Comparison of ENCODE assay signal across 14 cellular contexts in the genomic region with DNA sequence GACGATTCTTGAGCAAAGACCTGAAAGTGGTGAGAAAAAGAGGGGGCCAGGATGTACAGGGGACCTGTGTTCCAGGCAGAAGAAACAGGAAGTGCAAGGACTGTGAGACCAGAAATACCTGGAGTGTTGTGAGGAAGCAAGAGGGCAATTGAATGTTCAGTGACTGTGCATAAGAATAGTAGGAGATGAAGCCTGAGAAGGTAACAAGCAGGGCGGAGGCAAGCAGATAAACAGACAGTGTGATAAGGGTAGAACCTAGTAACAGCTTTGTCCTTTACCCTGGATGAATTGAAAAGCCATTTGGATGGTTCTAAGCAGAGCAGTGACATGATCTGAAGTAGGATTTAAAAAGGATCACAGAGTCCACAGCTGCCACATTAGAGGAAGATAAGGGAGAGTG. TPM values are rescaled to one million over a fixed set of nuclear protein-coding genes. Genes with fewer than 3 reads are reported as not detected.
DNase-seq lines count a peak whose midpoint lies in the region; ATAC-seq and TF ChIP-seq lines count a peak whose summit lies in the region.
"Had no signal": no experiment of that assay in that cellular context is flagged by ENCODE, and none has a peak within 500 bp of the region (broad histone marks: within the 10 kb centered on the region; RNA-seq: fewer than 3 reads in every experiment).

No MANE protein-coding gene starts in this region.

- peaks cover 16% of the 10 kb centered on the region for H3K4me1 ChIP-seq in endocrine pancreas (ENCODE audit: control insufficient read depth, insufficient read depth, low read length)

- TF ChIP-seq CTCF in Calu3 (IDR thresholded peaks at IDR 0.05; ENCODE audit: unreplicated experiment): no peak
- TF ChIP-seq CTCF in nephron (IDR thresholded peaks at IDR 0.05; ENCODE audit: unreplicated experiment in 3 of 3): no peak
- TF ChIP-seq CTCF in GM20000 (IDR thresholded peaks at IDR 0.05; ENCODE audit: extremely low read depth, missing control alignments): no peak

- no peaks in the 10 kb centered on the region for H3K9me3 ChIP-seq in endocrine pancreas (ENCODE audit: control insufficient read depth, low read length)

- no peaks in the 10 kb centered on the region for H3K27me3 Mint-ChIP-seq in Calu3 (ENCODE audit: unreplicated experiment)
- H3K27me3 Mint-ChIP-seq in nephron (ENCODE audit: low read depth): no peaks in the 10 kb centered on the region

- H3K9ac ChIP-seq in endocrine pancreas (ENCODE audit: control insufficient read depth, insufficient read depth, low read length): peak overlapping the region; percentile 11

- peaks cover 34% of the 10 kb centered on the region for H3K4me1 Mint-ChIP-seq in Calu3 (ENCODE audit: low read depth, unreplicated experiment)
- peaks cover 53% of the 10 kb centered on the region for H3K4me1 Mint-ChIP-seq in nephron

- peaks cover 38% of the 10 kb centered on the region for H3K36me3 Mint-ChIP-seq in Calu3 (ENCODE audit: insufficient read depth, unreplicated experiment)
- H3K36me3 Mint-ChIP-seq in nephron (ENCODE audit: low read depth): no peaks in the 10 kb centered on the region
- H3K36me3 Mint-ChIP-seq: stimulated activated effector memory CD8-positive, alpha-beta T cell treated with anti-CD3 and anti-CD28 coated beads, Interleukin-12 subunit alpha, Interleukin-12 subunit beta, amount 100 ng/mL, for 72 hours had no signal

- H3K4me3 Mint-ChIP-seq in Calu3 (ENCODE audit: low read depth, unreplicated experiment) (peak overlapping the region; percentile 36), nephron (no peak overlapping the region)
- H3K4me3 Mint-ChIP-seq: stimulated activated effector memory CD8-positive, alpha-beta T cell treated with anti-CD3 and anti-CD28 coated beads, Interleukin-12 subunit alpha, Interleukin-12 subunit beta, amount 100 ng/mL, for 72 hours had no signal

- no peak for DNase-seq in Calu3
- peak; percentile 44 for DNase-seq in NCI-H524 treated with DMSO at 0.1 percent for 48 hours (lab: John Stamatoyannopoulos, UW)
- no peak for DNase-seq in Kasumi-1 (lab: John Stamatoyannopoulos, UW)
- no peak for DNase-seq in NCI-H1105 treated with DMSO at 0.1 percent for 48 hours (lab: John Stamatoyannopoulos, UW)
- no peak for DNase-seq in GM20000 (ENCODE audit: low spot score)
- DNase-seq: AML-193; DMS79; SIG-M5; stimulated activated CD4-positive, alpha-beta T cell treated with anti-CD3 and anti-CD28 coated beads, Interleukin-4, amount 100 ng/mL, for 24 hours had no signal

- no peak for ATAC-seq in HG02970 (IDR thresholded peaks at IDR 0.05; ENCODE audit: low FRiP score, unreplicated experiment)
- ATAC-seq: activated naive CD4-positive, alpha-beta T cell treated with anti-CD3 and anti-CD28 coated beads, Interleukin-2, amount 50 U/mL, for 72 hours; stimulated activated effector memory CD8-positive, alpha-beta T cell treated with anti-CD3 and anti-CD28 coated beads, Interleukin-12 subunit alpha, Interleukin-12 subunit beta, amount 100 ng/mL, for 72 hours had no signal

- H3K27ac Mint-ChIP-seq in Calu3 (ENCODE audit: unreplicated experiment) (peak overlapping the region; percentile 87), nephron (peak overlapping the region in 2 of 3 experiments; percentile 0 to 12)
- H3K27ac Mint-ChIP-seq: activated naive CD4-positive, alpha-beta T cell treated with anti-CD3 and anti-CD28 coated beads, Interleukin-2, amount 50 U/mL, for 72 hours; stimulated activated effector memory CD8-positive, alpha-beta T cell treated with anti-CD3 and anti-CD28 coated beads, Interleukin-12 subunit alpha, Interleukin-12 subunit beta, amount 100 ng/mL, for 72 hours had no signal

- CTCF ChIA-PET in Calu3 (lab: Charles Lee): interaction anchor here (0.9 to 2.6 kb wide), 2 partner anchors 8 to 388 kb away, joined by 3 to 8 read pairs; no protein-coding TSS in a partner anchor

- H3K9me3 Mint-ChIP-seq in Calu3 (ENCODE audit: low read depth, unreplicated experiment) (no peaks in the 10 kb centered on the region), nephron (no peaks in the 10 kb centered on the region)

- H3K4me3 ChIP-seq in endocrine pancreas (ENCODE audit: control insufficient read depth, insufficient read depth, low read length): peak overlapping the region; percentile 19

- BruUV-seq in Calu3 (replicated peaks; lab: Mats Ljungman, UMichigan): no TSS peak

- intact Hi-C loops in Calu3 (cut with micrococcal nuclease; ENCODE audit: unreplicated experiment): loop anchor here (10.0 kb wide), 2 partner anchors 720 to 980 kb away; no protein-coding TSS in a partner anchor

- H3K27me3 ChIP-seq in endocrine pancreas (ENCODE audit: control insufficient read depth, insufficient read depth, low read length): no peaks in the 10 kb centered on the region

- H3K36me3 ChIP-seq in endocrine pancreas (ENCODE audit: control insufficient read depth, insufficient read depth, low read length): no peaks in the 10 kb centered on the region

RNA-seq across cellular contexts. Expression of gene PLOD2, which starts 4.0 kb away (rescaled TPM):
- 84.0 and 123 TPM in 2 replicates for total RNA-seq in Calu3 (2022)
